In genomic region chr6:3761989-3762270, GRCh38 we compare ENCODE assay signal across 36 cellular contexts.
"Had no signal": no experiment of that assay in that cellular context is flagged by ENCODE, and none has a peak within 500 bp of the region (broad histone marks: within the 10 kb centered on the region; RNA-seq: fewer than 3 reads in every experiment).

No MANE protein-coding gene starts in this region.

- H3K4me3 ChIP-seq: esophagus squamous epithelium, gastroesophageal sphincter had no signal

- DNase-seq: activated B cell treated with CpG ODN at 0.5 μM for 24 hours; activated CD4-positive, alpha-beta T cell treated with anti-CD3 and anti-CD28 coated beads for 48 hours; activated CD4-positive, alpha-beta T cell treated with anti-CD3 and anti-CD28 coated beads, Interleukin-2, amount 50 U/mL, for 1 hour; activated CD4-positive, alpha-beta T cell treated with anti-CD3 and anti-CD28 coated beads, Interleukin-2, amount 50 U/mL, for 48 hours; activated CD8-positive, alpha-beta memory T cell treated with anti-CD3 and anti-CD28 coated beads for 24 hours; activated CD8-positive, alpha-beta T cell treated with anti-CD3 and anti-CD28 coated beads for 36 hours; activated effector memory CD4-positive, alpha-beta T cell treated with Interleukin-2 at 50 U/mL for 16 hours; activated gamma-delta T cell treated with Interleukin-2 at 50 U/mL for 16 hours; activated naive CD4-positive, alpha-beta T cell treated with anti-CD3 and anti-CD28 coated beads, Interleukin-2, amount 50 U/mL, for 16 hours; activated naive CD4-positive, alpha-beta T cell treated with Interleukin-2 at 50 U/mL for 16 hours; activated T-cell treated with anti-CD3 and anti-CD28 coated beads, Interleukin-2, amount 50 U/mL, for 4 hours; amniotic stem cell; anterior cingulate cortex; brain microvascular endothelial cell; caudate nucleus; cortex of kidney; dermis blood vessel endothelial cell; effector CD4-positive, alpha-beta T cell; effector memory CD8-positive, alpha-beta T cell; esophagus squamous epithelium; foreskin melanocyte; T-helper 1 cell; T-helper 17 cell; T1000; WERI-Rb-1 had no signal

- H3K36me3 ChIP-seq: brain microvascular endothelial cell, esophagus squamous epithelium, gastroesophageal sphincter, WERI-Rb-1 had no signal

- H3K4me1 Mint-ChIP-seq: activated T-helper 17 cell treated with anti-CD3 and anti-CD28 coated beads, Interleukin-2, amount 50 U/mL, for 72 hours; T-helper 17 cell had no signal

- H3K27me3 Mint-ChIP-seq: activated B cell treated with CpG ODN at 0.5 μM for 24 hours had no signal

- FAIRE-seq: astrocyte, bronchial epithelial cell, colon, endometrium, endothelial cell of umbilical vein had no signal

- ATAC-seq: activated CD4-positive, CD25-positive, alpha-beta regulatory T cell treated with anti-CD3 and anti-CD28 coated beads, Interleukin-2, amount 50 U/mL, for 24 hours; activated CD8-positive, alpha-beta T cell treated with anti-CD3 and anti-CD28 coated beads for 36 hours; activated T-cell treated with anti-CD3 and anti-CD28 coated beads, Interleukin-2, amount 50 U/mL, for 4 hours; activated T-helper 17 cell treated with anti-CD3 and anti-CD28 coated beads, Interleukin-2, amount 50 U/mL, for 72 hours; effector memory CD8-positive, alpha-beta T cell; gastroesophageal sphincter; T-helper 17 cell had no signal

- H3K4me3 Mint-ChIP-seq: activated B cell treated with CpG ODN at 0.5 μM for 24 hours; activated CD8-positive, alpha-beta T cell treated with anti-CD3 and anti-CD28 coated beads for 36 hours; activated naive CD8-positive, alpha-beta T cell; activated T-cell treated with anti-CD3 and anti-CD28 coated beads, Interleukin-2, amount 50 U/mL, for 4 hours; activated T-helper 17 cell treated with anti-CD3 and anti-CD28 coated beads, Interleukin-2, amount 50 U/mL, for 72 hours; effector memory CD8-positive, alpha-beta T cell; T-helper 17 cell; T-helper 2 cell treated with Interferon-gamma antibody and Interleukin-4, amounts not matched to agents 5 μg/mL and 100 μg/mL, for 36 hours had no signal

- H3K9me3 ChIP-seq: esophagus squamous epithelium, gastroesophageal sphincter had no signal

- H3K9me3 Mint-ChIP-seq: activated B cell treated with CpG ODN at 0.5 μM for 24 hours; activated CD8-positive, alpha-beta T cell treated with anti-CD3 and anti-CD28 coated beads for 36 hours; activated T-cell treated with anti-CD3 and anti-CD28 coated beads, Interleukin-2, amount 50 U/mL, for 4 hours; activated T-helper 17 cell treated with anti-CD3 and anti-CD28 coated beads, Interleukin-2, amount 50 U/mL, for 72 hours; effector memory CD8-positive, alpha-beta T cell; T-helper 2 cell treated with Interferon-gamma antibody and Interleukin-4, amounts not matched to agents 5 μg/mL and 100 μg/mL, for 36 hours had no signal

- H3K27me3 ChIP-seq: brain microvascular endothelial cell, esophagus squamous epithelium, gastroesophageal sphincter had no signal

- H3K27ac Mint-ChIP-seq: activated B cell treated with CpG ODN at 0.5 μM for 24 hours; activated CD8-positive, alpha-beta T cell treated with anti-CD3 and anti-CD28 coated beads for 36 hours; activated naive CD8-positive, alpha-beta T cell; activated T-helper 17 cell treated with anti-CD3 and anti-CD28 coated beads, Interleukin-2, amount 50 U/mL, for 72 hours; effector memory CD8-positive, alpha-beta T cell; T-helper 17 cell; T-helper 2 cell treated with Interferon-gamma antibody and Interleukin-4, amounts not matched to agents 5 μg/mL and 100 μg/mL, for 36 hours had no signal

- H3K27ac ChIP-seq: brain microvascular endothelial cell, epithelial cell of prostate, esophagus squamous epithelium, gastroesophageal sphincter, WERI-Rb-1 had no signal
